ENCODE assay signal across 8 cellular contexts in genomic region chr4:105473340-105474109, GRCh38. TPM values are rescaled to one million over a fixed set of nuclear protein-coding genes. Genes with fewer than 3 reads are reported as not detected.
DNase-seq lines count a peak whose midpoint lies in the region; FAIRE-seq and TF ChIP-seq lines count a peak whose summit lies in the region.

Gene PPA2 (minus strand): TSS chr4:105474062. CDS start chr4:105474050, 12 bp downstream.

- H3K23ac ChIP-seq in neuronal stem cell (ENCODE audit: low read depth, low read length, poor library complexity) = peak within 1 kb of the TSS; percentile 85

- H3K4ac ChIP-seq in neuronal stem cell (ENCODE audit: low read length) = no peak within 1 kb of the TSS

- H4K8ac ChIP-seq in neuronal stem cell (ENCODE audit: low read depth, low read length) = no peak within 1 kb of the TSS

- no peak within 1 kb of the TSS for H2BK12ac ChIP-seq in neuronal stem cell (ENCODE audit: low read length)

- in situ Hi-C loops in SK-MEL-5 (cut with HindIII; ENCODE audit: low pct_unique_long_range_greater_than_20kb, low sequenced_read_pairs) = no loop called here

- DNase-seq in H4 (ENCODE audit: low spot score) = peak; percentile 86
- peak; percentile 69 for DNase-seq in LNCaP clone FGC (ENCODE audit: low read depth)
- peak; percentile 81 for DNase-seq in SK-MEL-5 (ENCODE audit: low read depth, low spot score)
- peak; percentile 85 for DNase-seq in activated naive CD4-positive, alpha-beta T cell treated with Interleukin-2 at 50 U/mL for 16 hours
- DNase-seq in foreskin melanocyte = peak; percentile 74
- peak; percentile 74 for DNase-seq in neuronal stem cell (ENCODE audit: low spot score)

- H2BK15ac ChIP-seq in neuronal stem cell (ENCODE audit: low read length) = peak within 1 kb of the TSS; percentile 52

- peak within 1 kb of the TSS; percentile 97 for H2AK5ac ChIP-seq in neuronal stem cell (ENCODE audit: low read depth, low read length)

- no peaks in the 10 kb centered on the region for H3K79me1 ChIP-seq in neuronal stem cell (ENCODE audit: low read depth, low read length)

- no peak within 1 kb of the TSS for H3K14ac ChIP-seq in neuronal stem cell (ENCODE audit: low read length)

- H3K9ac ChIP-seq in neuronal stem cell (ENCODE audit: low read depth, low read length, poor library complexity) (peak within 1 kb of the TSS; percentile 94), subcutaneous abdominal adipose tissue (ENCODE audit: low read length in 5 of 5) (peak within 1 kb of the TSS; percentile 84 to 96 (median 92))

- peaks cover 3 to 11% of the 10 kb centered on the region in 2 donors for H3K4me1 ChIP-seq in neuronal stem cell (ENCODE audit: control insufficient read depth in 2 of 2, insufficient read depth in 1 of 2, low read depth in 1 of 2, low read length in 2 of 2)
- peaks cover 2 to 27% (median 23%) of the 10 kb centered on the region in 5 donors for H3K4me1 ChIP-seq in subcutaneous abdominal adipose tissue (ENCODE audit: control insufficient read depth in 5 of 5, insufficient read depth in 5 of 5, low read length in 5 of 5)

- H4K91ac ChIP-seq in neuronal stem cell (ENCODE audit: low read depth, low read length, poor library complexity) = peak within 1 kb of the TSS; percentile 31

- H3K18ac ChIP-seq in neuronal stem cell (ENCODE audit: low read length) = peak within 1 kb of the TSS; percentile 99

- peak within 1 kb of the TSS; percentile 97 for H2AFZ ChIP-seq in neuronal stem cell (ENCODE audit: low read length)

- peak within 1 kb of the TSS; percentile 94 for H3K4me3 ChIP-seq in LNCaP clone FGC (ENCODE audit: low read depth, low read length)
- H3K4me3 ChIP-seq in neuronal stem cell (ENCODE audit: low read length in 2 of 2) = peak within 1 kb of the TSS; percentile 75 to 98
- H3K4me3 ChIP-seq in subcutaneous abdominal adipose tissue (ENCODE audit: low read depth in 1 of 5, low read length in 5 of 5) = peak within 1 kb of the TSS; percentile 87 to 98 (median 94)

- H3K27ac ChIP-seq in neuronal stem cell (replicated peaks; ENCODE audit: low read length) (peak within 1 kb of the TSS; percentile 88), subcutaneous abdominal adipose tissue (ENCODE audit: low read depth, low read length) (peak within 1 kb of the TSS; percentile 92)

- H3K36me3 ChIP-seq in neuronal stem cell (replicated peaks in 1 of 2; ENCODE audit: control insufficient read depth in 2 of 2, insufficient read depth in 2 of 2, low read length in 2 of 2) = peaks cover 1 to 22% of the 10 kb centered on the region in 2 donors
- no peaks in the 10 kb centered on the region for H3K36me3 ChIP-seq in subcutaneous abdominal adipose tissue (ENCODE audit: control insufficient read depth in 5 of 5, insufficient read depth in 5 of 5, low read length in 5 of 5)

- TF ChIP-seq CTCF in LNCaP clone FGC (IDR thresholded peaks at IDR 0.05; ENCODE audit: control insufficient read depth, extremely low read depth, insufficient read depth) = no peak

- WGBS in neuronal stem cell (ENCODE audit: extremely low coverage in 2 of 2, insufficient read length in 2 of 2, insufficient replicate concordance in 1 of 2), 2 donors = no CpG with 5 or more reads among the region's 73 CpGs

- H3K4me2 ChIP-seq in neuronal stem cell (ENCODE audit: insufficient read depth, low read length, poor library complexity, severe bottlenecking) = peak within 1 kb of the TSS; percentile 72

- H2BK5ac ChIP-seq in neuronal stem cell (ENCODE audit: low read length) = no peak within 1 kb of the TSS

- FAIRE-seq in G401.6 (lab: Jason Lieb, UNC) = peak; percentile 33

- H3K9me3 ChIP-seq in neuronal stem cell (replicated peaks in 1 of 2; ENCODE audit: control insufficient read depth in 2 of 2, insufficient read depth in 1 of 2, low read depth in 1 of 2, low read length in 2 of 2) (no peaks in the 10 kb centered on the region), subcutaneous abdominal adipose tissue (ENCODE audit: control insufficient read depth in 5 of 5, low read length in 5 of 5) (no peaks in the 10 kb centered on the region)

- H3K27me3 ChIP-seq in neuronal stem cell (ENCODE audit: control insufficient read depth in 3 of 3, insufficient read depth in 3 of 3, low read depth in 1 of 3, low read length in 3 of 3) (no peaks in the 10 kb centered on the region), subcutaneous abdominal adipose tissue (ENCODE audit: control insufficient read depth in 5 of 5, insufficient read depth in 4 of 5, low read length in 5 of 5) (no peaks in the 10 kb centered on the region)

- no peak within 1 kb of the TSS for H2BK120ac ChIP-seq in neuronal stem cell (ENCODE audit: low read depth, low read length)

RNA-seq across cellular contexts. Expression of gene PPA2, which starts in this region (rescaled TPM):
- 177 and 198 TPM in 2 replicates for total RNA-seq in H4 (2014; rRNA removed; shearing (Covaris generic))
- 97.5 and 123 TPM in 2 replicates for total RNA-seq in SK-MEL-5 (2014; rRNA removed; shearing (Covaris generic))
- polyA plus RNA-seq in SK-MEL-5 (2015; cell fraction: cytosol; rRNA removed) = 47.5 and 56.9 TPM in 2 replicates
- polyA plus RNA-seq in SK-MEL-5 (2015; cell fraction: nucleus; rRNA removed) = 47.0 and 60.7 TPM in 2 replicates
- polyA plus RNA-seq in neuronal stem cell (2013, experiment 1 of 2) = 141 TPM
- polyA plus RNA-seq in neuronal stem cell (2013, experiment 2 of 2) = 148 TPM

Comparison
In these comparisons a context has a peak if more than half of its experiments do, and no peak if none do; other contexts are left out.
1. Peak in every context shown above with its lines: DNase-seq, H3K4me3 ChIP-seq and H3K27ac ChIP-seq.